ENCODE assay signal across 20 cellular contexts in genomic region chr13:29704648-29705047, GRCh38.
DNase-seq lines count a peak whose midpoint lies in the region; ATAC-seq and TF ChIP-seq lines count a peak whose summit lies in the region.
"Had no signal": no experiment of that assay in that cellular context is flagged by ENCODE, and none has a peak within 500 bp of the region (broad histone marks: within the 10 kb centered on the region; RNA-seq: fewer than 3 reads in every experiment).

No MANE protein-coding gene starts in this region.

- no peak overlapping the region for H3K4me3 ChIP-seq in dorsolateral prefrontal cortex
- H3K4me3 ChIP-seq: adrenal gland, neural progenitor cell had no signal

- intact Hi-C loops in dorsolateral prefrontal cortex (cut with DNase I): no loop called here

- no peak for TF ChIP-seq CTCF in dorsolateral prefrontal cortex (IDR thresholded peaks at IDR 0.05 in 54 of 56, conservative IDR thresholded peaks at IDR 0.05 in 2 of 56; ENCODE audit: low read depth in 1 of 56, partially characterized antibody in 56 of 56)

- no peak for ATAC-seq in HG03521 (IDR thresholded peaks at IDR 0.05; ENCODE audit: unreplicated experiment)

- DNase-seq in AG20443 (ENCODE audit: low spot score) (peak; percentile 38), RPMI7951 (ENCODE audit: low read depth) (peak; percentile 23), fibroblast of peridontal ligament (ENCODE audit: extremely low read depth) (peak; percentile 10), myocyte (ENCODE audit: low read depth) (peak; percentile 65), AG08396 (ENCODE audit: low spot score) (no peak), dorsolateral prefrontal cortex (no peak)
- no peak for DNase-seq in stimulated activated CD4-positive, alpha-beta T cell treated with anti-CD3 and anti-CD28 coated beads, Interleukin-1b, Interleukin-23, amount 100 ng/mL, for 48 hours
- DNase-seq: activated CD8-positive, alpha-beta memory T cell treated with anti-CD3 and anti-CD28 coated beads, Interleukin-2, amount 50 U/mL, for 48 hours; activated effector memory CD4-positive, alpha-beta T cell treated with anti-CD3 and anti-CD28 coated beads, Interleukin-2, amount 50 U/mL, for 16 hours; adrenal gland; DMS79 treated with DMSO at 0.1 percent for 48 hours; effector memory CD4-positive, alpha-beta T cell; hippocampal formation; KG1; kidney; NCI-H2081 treated with DMSO at 0.1 percent for 48 hours; NCI-H524 treated with DMSO at 0.1 percent for 48 hours had no signal

- no peaks in the 10 kb centered on the region for H3K27me3 ChIP-seq in dorsolateral prefrontal cortex
- H3K27me3 ChIP-seq: adrenal gland had no signal

- no peak overlapping the region for H3K27ac ChIP-seq in dorsolateral prefrontal cortex
- H3K27ac ChIP-seq: adrenal gland, neural progenitor cell, VCaP had no signal

Comparison
In these comparisons a context has a peak if more than half of its experiments do, and no peak if none do; other contexts are left out.
1. DNase-seq: peak in AG20443 (single experiment), RPMI7951 (single experiment), fibroblast of peridontal ligament (single experiment) and myocyte (single experiment); none in stimulated activated CD4-positive, alpha-beta T cell treated with anti-CD3 and anti-CD28 coated beads, Interleukin-1b, Interleukin-23, amount 100 ng/mL, for 48 hours (single experiment), AG08396 (single experiment) and dorsolateral prefrontal cortex (0 of 10).